Comparison of ENCODE assay signal across 9 cellular contexts in the genomic region with DNA sequence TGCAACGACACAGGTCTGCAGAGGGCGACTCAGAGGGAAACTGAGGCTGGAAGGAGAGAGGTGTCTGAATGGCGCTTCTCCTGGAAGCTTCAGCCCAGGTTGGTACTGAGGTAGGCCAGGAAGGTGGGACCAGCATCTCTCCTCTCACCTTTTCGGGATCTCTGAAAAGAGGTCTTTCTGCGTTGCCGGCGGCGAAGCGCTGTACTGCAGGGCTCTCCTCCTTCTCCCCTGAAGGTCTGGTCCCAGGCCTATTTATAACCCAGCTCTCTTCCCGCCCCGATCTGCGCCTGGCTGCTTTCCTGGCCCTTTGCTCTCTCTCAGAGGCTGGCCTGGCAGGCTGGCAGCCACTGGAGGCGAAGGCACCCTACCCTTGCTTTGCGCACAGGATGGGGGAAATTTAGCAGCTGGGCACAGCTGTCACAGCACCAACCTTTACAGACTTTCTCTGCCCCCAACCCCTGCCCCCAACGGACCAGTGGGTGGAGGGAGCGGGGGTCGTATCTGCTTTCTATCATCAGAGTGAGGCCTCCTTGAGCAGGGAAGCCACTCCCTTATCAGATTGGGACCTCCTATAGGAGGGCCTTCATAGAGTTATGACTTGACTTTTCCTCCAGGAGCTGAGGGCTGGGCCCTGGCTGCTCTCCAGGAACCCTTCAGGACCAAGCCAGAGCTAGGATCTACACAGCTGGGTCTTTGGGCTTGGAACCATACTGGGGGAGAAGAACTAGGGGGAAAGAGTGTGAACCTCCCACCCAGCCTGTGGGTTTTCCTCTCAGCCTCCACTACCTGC. TPM values are rescaled to one million over a fixed set of nuclear protein-coding genes. Genes with fewer than 3 reads are reported as not detected.
DNase-seq lines count a peak whose midpoint lies in the region; ATAC-seq, FAIRE-seq and TF ChIP-seq lines count a peak whose summit lies in the region.
"Had no signal": no experiment of that assay in that cellular context is flagged by ENCODE, and none has a peak within 500 bp of the region (broad histone marks: within the 10 kb centered on the region; RNA-seq: fewer than 3 reads in every experiment).

No MANE protein-coding gene starts in this region.

- H3K27ac Mint-ChIP-seq in GM23338, result no peak overlapping the region

- no peaks in the 10 kb centered on the region for H3K9me2 ChIP-seq in GM23338 (ENCODE audit: insufficient read depth)

- BruUV-seq in K562 (replicated peaks; lab: Mats Ljungman, UMichigan), result no TSS peak

- H3K9me1 ChIP-seq in K562 (ENCODE audit: control insufficient read depth, insufficient read depth, low read length), result no peaks in the 10 kb centered on the region

- peak; percentile 73 for DNase-seq in GM23338 (ENCODE audit: low spot score)
- peak; percentile 46 to 65 (median 54) for DNase-seq in K562 (ENCODE audit: extremely low read depth in 1 of 4, low spot score in 3 of 4)
- DNase-seq in retinal pigment epithelial cell (ENCODE audit: low read depth), result no peak
- no peak for DNase-seq in NCI-H524 treated with DMSO at 0.1 percent for 48 hours (lab: John Stamatoyannopoulos, UW)
- no peak for DNase-seq in AML-193 (lab: John Stamatoyannopoulos, UW)
- DNase-seq in NCI-H446 (lab: John Stamatoyannopoulos, UW), result no peak
- DNase-seq: NCI-H510A had no signal

- intact Hi-C loops in K562 (cut with micrococcal nuclease), result loop anchor here (5.0 kb wide), 1 partner anchor 387 kb away; a partner anchor contains a TSS

- peaks cover 65% of the 10 kb centered on the region for H3K4me1 Mint-ChIP-seq in GM23338

- peak overlapping the region; percentile 52 to 88; a peak in 3 of 4 replicates for H3K9ac ChIP-seq in K562 (ENCODE audit: insufficient read depth in 1 of 2, low read depth in 2 of 2, low read length in 2 of 2)
- peak overlapping the region; percentile 20 for H3K9ac ChIP-seq in iPS-18a (ENCODE audit: low read length)

- no peaks in the 10 kb centered on the region for H3K36me3 ChIP-seq in GM23338 (ENCODE audit: insufficient read depth)
- H3K36me3 ChIP-seq in K562 (ENCODE audit: control insufficient read depth, insufficient read depth, low read length), result no peaks in the 10 kb centered on the region
- no peaks in the 10 kb centered on the region for H3K36me3 ChIP-seq in iPS-18a (ENCODE audit: control insufficient read depth, low read depth, low read length)

- no peaks in the 10 kb centered on the region for H3K9me3 ChIP-seq in K562 (replicated peaks; ENCODE audit: control insufficient read depth, insufficient read depth, low read depth, low read length)
- H3K9me3 ChIP-seq in iPS-18a (ENCODE audit: control insufficient read depth, low read depth, low read length), result no peaks in the 10 kb centered on the region

- TF ChIP-seq EP300 in K562 (IDR thresholded peaks at IDR 0.05; ENCODE audit: low read length), result no peak

- TF ChIP-seq CTCF in GM23338 (conservative IDR thresholded peaks at IDR 0.05; ENCODE audit: low read depth in 2 of 2) (no peak), K562 (IDR thresholded peaks at IDR 0.05 in 2 of 3, conservative IDR thresholded peaks at IDR 0.05 in 1 of 3; ENCODE audit: insufficient read depth in 2 of 3, low read depth in 1 of 3, low read length in 3 of 3) (no peak), retinal pigment epithelial cell (conservative IDR thresholded peaks at IDR 0.05; ENCODE audit: low read depth, low read length) (no peak)

- in situ Hi-C loops in K562 (cut with MboI), result no loop called here

- H3K27me3 Mint-ChIP-seq in GM23338 (ENCODE audit: insufficient read depth, low read depth, poor library complexity), result peaks cover 36% of the 10 kb centered on the region

- FAIRE-seq in K562 (lab: Jason Lieb, UNC), result no peak

- no peak for TF ChIP-seq RAD21 in K562 (CRISPR knock-in tag; conservative IDR thresholded peaks at IDR 0.05 in 1 of 2, IDR thresholded peaks at IDR 0.05 in 1 of 2)

- WGBS in K562 (ENCODE audit: insufficient coverage, low coverage, missing lambda C conversion rate), result 60% methylated on average over 15 of the region's 17 CpGs

- CTCF ChIA-PET in K562 (lab: Yijun Ruan, JAX; ENCODE audit: low intra/inter-chr PET ratio), result no interaction called here

- peaks cover 4% of the 10 kb centered on the region; the same call in 1 of the 3 replicates for H3K36me3 Mint-ChIP-seq in GM23338 (ENCODE audit: low read depth)

- H3K4me3 ChIP-seq in GM23338 (peak overlapping the region; percentile 86), K562 (peak overlapping the region; percentile 35), iPS-18a (ENCODE audit: low read length) (peak overlapping the region; percentile 63), retinal pigment epithelial cell (ENCODE audit: low read length) (peak overlapping the region; percentile 50)

- H3K9me3 Mint-ChIP-seq in GM23338, result no peaks in the 10 kb centered on the region

- H3K27ac ChIP-seq in GM23338 (ENCODE audit: low read depth), result no peak overlapping the region
- no peak overlapping the region for H3K27ac ChIP-seq in K562 (ENCODE audit: extremely low read depth, low read depth, low read length)
- H3K27ac ChIP-seq in iPS-18a (ENCODE audit: low read length), result no peak overlapping the region

- H3F3A ChIP-seq in GM23338 (replicated peaks; ENCODE audit: low read depth), result peaks cover 15% of the 10 kb centered on the region; the same call in 1 of the 2 replicates

- peak overlapping the region; percentile 69 for H3K4me3 Mint-ChIP-seq in GM23338

- H2AFZ ChIP-seq in GM23338, result peak overlapping the region; percentile 43
- peak overlapping the region; percentile 87; the same call in 1 of the 2 replicates for H2AFZ ChIP-seq in K562 (ENCODE audit: low read depth, low read length)

- H3K27me3 ChIP-seq in GM23338 (ENCODE audit: insufficient read depth) (peaks cover 33% of the 10 kb centered on the region), K562 (ENCODE audit: control insufficient read depth in 2 of 2, insufficient read depth in 2 of 2, low read length in 2 of 2) (no peaks in the 10 kb centered on the region), iPS-18a (ENCODE audit: control insufficient read depth, insufficient read depth, low read length) (peaks cover 42% of the 10 kb centered on the region)

- H4K20me1 ChIP-seq in GM23338 (replicated peaks; ENCODE audit: insufficient read depth) (no peaks in the 10 kb centered on the region; the same call in 1 of the 2 replicates), K562 (replicated peaks; ENCODE audit: control insufficient read depth, insufficient read depth, low read length) (no peaks in the 10 kb centered on the region; the same call in 1 of the 2 replicates)

- H3K4me1 ChIP-seq in GM23338 (ENCODE audit: insufficient read depth), result peaks cover 48% of the 10 kb centered on the region
- peaks cover 23 to 36% of the 10 kb centered on the region in 2 experiments for H3K4me1 ChIP-seq in K562 (replicated peaks in 1 of 2; ENCODE audit: control insufficient read depth in 2 of 2, insufficient read depth in 2 of 2, low read length in 2 of 2)
- peaks cover 38% of the 10 kb centered on the region for H3K4me1 ChIP-seq in iPS-18a (ENCODE audit: control insufficient read depth, low read depth, low read length)

- POLR2A ChIA-PET in K562 (lab: Yijun Ruan, JAX), result interaction anchor here (0.7 to 1.4 kb wide), 4 partner anchors 9 to 1041 kb away, joined by 3 to 4 read pairs (median 3); no protein-coding TSS in a partner anchor

- no peak for TF ChIP-seq POLR2A in K562 (conservative IDR thresholded peaks at IDR 0.05)

- H3K79me2 ChIP-seq in GM23338 (replicated peaks; ENCODE audit: insufficient read depth) (0 out of 2 replicates have a peak, but pooled peaks cover 9% of the 10 kb centered on the region), K562 (ENCODE audit: control insufficient read depth, insufficient read depth, low read length) (no peaks in the 10 kb centered on the region)

- H3K4me2 ChIP-seq in GM23338, result peak overlapping the region; percentile 76
- peak overlapping the region; percentile 75 for H3K4me2 ChIP-seq in K562 (ENCODE audit: insufficient read depth, low read length)

- ATAC-seq in GM23338 (peak; percentile 42), K562 (no peak), GM18498 (IDR thresholded peaks at IDR 0.05; ENCODE audit: unreplicated experiment) (no peak)

TF ChIP-seq in GM23338, 12 proteins besides CTCF, POLR2A, EP300 and RAD21 (continues in another document):
- TF ChIP-seq ZNF114 (CRISPR knock-in tag; IDR thresholded peaks at IDR 0.05) (no peak), STAT1 (IDR thresholded peaks at IDR 0.05; ENCODE audit: unreplicated experiment) (no peak)

TF ChIP-seq in K562, 482 proteins besides CTCF, POLR2A, EP300 and RAD21:
- TF ChIP-seq NFIC (IDR thresholded peaks at IDR 0.05) (peak; percentile 63), ZBTB7A (IDR thresholded peaks at IDR 0.05; ENCODE audit: borderline replicate concordance, control insufficient read depth, low read depth, low read length) (0 out of 2 replicates have a peak, but pooled peaks have one; percentile 16), SAFB2 (IDR thresholded peaks at IDR 0.05; ENCODE audit: borderline replicate concordance, low read depth, low read length, severe bottlenecking) (no peak)

RNA-seq across cellular contexts. Expression of a gene that starts 1.1 kb away (rescaled TPM):
- 18.0 and 21.3 TPM in 2 replicates for total RNA-seq in GM23338 (2014; rRNA removed; shearing (Covaris generic))
- polyA plus RNA-seq in GM23338 (2016; fragmentation: Nextera tagmentation; extraction: Ambion mirVana), result 6.4 and 7.3 TPM in 2 replicates
- total RNA-seq in K562 (2011; cell fraction: chromatin; rRNA removed; ENCODE audit: low replicate concordance), result 3.8 and 9.4 TPM in 2 replicates
- total RNA-seq in K562 (2011; cell fraction: nucleolus; rRNA removed), result 4.5 TPM in 2 replicates
- total RNA-seq in K562 (2011; cell fraction: nucleoplasm; rRNA removed), result 3.1 and 3.7 TPM in 2 replicates
- 0.32 and 0.49 TPM in 2 replicates for total RNA-seq in K562 (2014; rRNA removed)
- 0.16 and 0.29 TPM in 2 replicates for total RNA-seq in K562 (2014; rRNA removed; fragmentation: Illumina TruSeq; extraction: Trizol)
- total RNA-seq in K562 (2015; rRNA removed; fragmentation: Illumina TruSeq; extraction: Trizol), result 0.19 and 0.25 TPM in 2 replicates
- 0.80 and 0.87 TPM in 2 replicates for total RNA-seq in K562 (2021)
- polyA plus RNA-seq in K562 (2011; rRNA removed), result 0.45 and 0.56 TPM in 2 replicates
- polyA plus RNA-seq in K562 (2011; cell fraction: cytosol; rRNA removed), result 0.15 and 0.95 TPM in 2 replicates
- polyA plus RNA-seq in K562 (2011; cell fraction: nucleus; rRNA removed), result 0.88 and 4.1 TPM in 2 replicates
- 1.0 and 2.2 TPM in 2 replicates for polyA plus RNA-seq in K562 (2012)
- 0.65 and 0.98 TPM in 2 replicates for polyA plus RNA-seq in K562 (2014; fragmentation: Illumina TruSeq; extraction: Trizol)
- polyA plus RNA-seq in K562 (2014; fragmentation: Nextera tagmentation; extraction: Ambion mirVana), result under 1 TPM; 0.01 TPM
- 0.23 and 0.26 TPM in 2 replicates for polyA plus RNA-seq in K562 (2014; rRNA removed)
- 0.42 and 1.8 TPM in 2 replicates for polyA minus RNA-seq in K562 (2011; rRNA and poly(A)+ RNA removed)
- 0.91 and 3.0 TPM in 2 replicates for polyA minus RNA-seq in K562 (2011; cell fraction: cytosol; rRNA and poly(A)+ RNA removed)
- 2.2 TPM in 2 replicates for polyA minus RNA-seq in K562 (2011; cell fraction: nucleus; rRNA and poly(A)+ RNA removed)

Comparison
In these comparisons a context has a peak if more than half of its experiments do, and no peak if none do; other contexts are left out.
1. DNase-seq: peak in GM23338 (single experiment) and K562 (4 of 4); none in retinal pigment epithelial cell (single experiment), NCI-H524 treated with DMSO at 0.1 percent for 48 hours (single experiment), AML-193 (0 of 2) and NCI-H446 (0 of 2).
2. H3K4me3 ChIP-seq: peak in every context shown above with its lines; median percentile 86 in GM23338; 63 in iPS-18a; 50 in retinal pigment epithelial cell; 35 in K562.